In genomic region chr17:36089888-36090836, GRCh38 we compare ENCODE assay signal across 1 cellular context.
TF ChIP-seq lines count a peak whose summit lies in the region.

Gene CCL3, minus strand, starts transcription at chr17:36090143. Its CDS starts 85 bp downstream, at chr17:36090058.

TF ChIP-seq in WTC11, 78 proteins besides CTCF, POLR2A, EP300 and RAD21 (continued from another document):
- TF ChIP-seq KAT7 (CRISPR knock-in tag; IDR thresholded peaks at IDR 0.05; ENCODE audit: borderline replicate concordance) (no peak), FOXJ3 (CRISPR knock-in tag; IDR thresholded peaks at IDR 0.05; ENCODE audit: borderline replicate concordance) (no peak), FOXK1 (CRISPR knock-in tag; IDR thresholded peaks at IDR 0.05) (no peak), ZBTB43 (CRISPR knock-in tag; IDR thresholded peaks at IDR 0.05) (no peak), ZNF416 (CRISPR knock-in tag; IDR thresholded peaks at IDR 0.05) (no peak), NFYB (CRISPR knock-in tag; conservative IDR thresholded peaks at IDR 0.05; ENCODE audit: low read depth) (no peak)
